11 cellular contexts compared by ENCODE assay signal in genomic region chr12:1776139-1776975, GRCh38. TPM values are rescaled to one million over a fixed set of nuclear protein-coding genes. Genes with fewer than 3 reads are reported as not detected.
DNase-seq lines count a peak whose midpoint lies in the region; ATAC-seq and TF ChIP-seq lines count a peak whose summit lies in the region.
"Had no signal": no experiment of that assay in that cellular context is flagged by ENCODE, and none has a peak within 500 bp of the region (broad histone marks: within the 10 kb centered on the region; RNA-seq: fewer than 3 reads in every experiment).

No MANE protein-coding gene starts in this region.

- in situ Hi-C loops in SK-MEL-5 (cut with HindIII; ENCODE audit: low pct_unique_long_range_greater_than_20kb, low sequenced_read_pairs): loop anchor here (25.0 kb wide), 1 partner anchor 114 kb away; no protein-coding TSS in a partner anchor

- TF ChIP-seq CTCF in fibroblast of villous mesenchyme (IDR thresholded peaks at IDR 0.05; ENCODE audit: insufficient read depth, low read depth, low read length): no peak

- H3K27ac Mint-ChIP-seq in activated naive CD8-positive, alpha-beta T cell treated with anti-CD3 and anti-CD28 coated beads, Interleukin-2, amount 50 U/mL, for 24 hours: no peak overlapping the region
- no peak overlapping the region for H3K27ac Mint-ChIP-seq in activated naive CD8-positive, alpha-beta T cell treated with anti-CD3 and anti-CD28 coated beads for 36 hours

- H3K4me3 Mint-ChIP-seq in activated naive CD8-positive, alpha-beta T cell treated with anti-CD3 and anti-CD28 coated beads, Interleukin-2, amount 50 U/mL, for 24 hours: no peak overlapping the region
- H3K4me3 Mint-ChIP-seq in activated naive CD8-positive, alpha-beta T cell treated with anti-CD3 and anti-CD28 coated beads for 36 hours: no peak overlapping the region

- H3K36me3 Mint-ChIP-seq in activated naive CD8-positive, alpha-beta T cell treated with anti-CD3 and anti-CD28 coated beads, Interleukin-2, amount 50 U/mL, for 24 hours (ENCODE audit: low read depth): peaks cover 27% of the 10 kb centered on the region
- peaks cover 12% of the 10 kb centered on the region for H3K36me3 Mint-ChIP-seq in activated naive CD8-positive, alpha-beta T cell treated with anti-CD3 and anti-CD28 coated beads for 36 hours

- no peaks in the 10 kb centered on the region for H3K9me3 Mint-ChIP-seq in activated naive CD8-positive, alpha-beta T cell treated with anti-CD3 and anti-CD28 coated beads, Interleukin-2, amount 50 U/mL, for 24 hours
- H3K9me3 Mint-ChIP-seq in activated naive CD8-positive, alpha-beta T cell treated with anti-CD3 and anti-CD28 coated beads for 36 hours: no peaks in the 10 kb centered on the region

- ATAC-seq in activated naive CD8-positive, alpha-beta T cell treated with anti-CD3 and anti-CD28 coated beads, Interleukin-2, amount 50 U/mL, for 24 hours: peak; percentile 52
- no peak for ATAC-seq in GM21367 (IDR thresholded peaks at IDR 0.05; ENCODE audit: unreplicated experiment)
- no peak for ATAC-seq in HG03108 (IDR thresholded peaks at IDR 0.05; ENCODE audit: unreplicated experiment)

- H3K27me3 Mint-ChIP-seq in activated naive CD8-positive, alpha-beta T cell treated with anti-CD3 and anti-CD28 coated beads, Interleukin-2, amount 50 U/mL, for 24 hours: no peaks in the 10 kb centered on the region
- H3K27me3 Mint-ChIP-seq in activated naive CD8-positive, alpha-beta T cell treated with anti-CD3 and anti-CD28 coated beads for 36 hours: no peaks in the 10 kb centered on the region

- DNase-seq in activated naive CD8-positive, alpha-beta T cell treated with anti-CD3 and anti-CD28 coated beads, Interleukin-2, amount 50 U/mL, for 24 hours: no peak
- no peak for DNase-seq in activated naive CD8-positive, alpha-beta T cell treated with anti-CD3 and anti-CD28 coated beads for 36 hours
- DNase-seq in SK-MEL-5 (ENCODE audit: low read depth, low spot score) (peak; percentile 72), fibroblast of villous mesenchyme (ENCODE audit: low read depth) (peak; percentile 43), stromal cell of bone marrow (ENCODE audit: low read depth) (peak; percentile 77), NCI-H2081 (lab: John Stamatoyannopoulos, UW) (no peak)
- DNase-seq: nucleus accumbens had no signal

- H3K4me1 Mint-ChIP-seq in activated naive CD8-positive, alpha-beta T cell treated with anti-CD3 and anti-CD28 coated beads, Interleukin-2, amount 50 U/mL, for 24 hours: peaks cover 12% of the 10 kb centered on the region
- H3K4me1 Mint-ChIP-seq in activated naive CD8-positive, alpha-beta T cell treated with anti-CD3 and anti-CD28 coated beads for 36 hours: peaks cover 19% of the 10 kb centered on the region

- H3K4me3 ChIP-seq in fibroblast of villous mesenchyme (ENCODE audit: low read depth, low read length): no peak overlapping the region
- H3K4me3 ChIP-seq: BLaER1 had no signal

RNA-seq across cellular contexts. Expression of gene LRTM2, which starts 44.0 kb away (rescaled TPM):
- not detected for total RNA-seq in activated naive CD8-positive, alpha-beta T cell treated with anti-CD3 and anti-CD28 coated beads for 36 hours
- total RNA-seq in SK-MEL-5 (2014; rRNA removed; shearing (Covaris generic)): not detected in 2 replicates
- polyA plus RNA-seq in SK-MEL-5 (2015; cell fraction: cytosol; rRNA removed): not detected in 2 replicates
- not detected in 2 replicates for polyA plus RNA-seq in SK-MEL-5 (2015; cell fraction: nucleus; rRNA removed)
- not detected in 2 replicates for total RNA-seq in fibroblast of villous mesenchyme
- total RNA-seq: dermis microvascular lymphatic vessel endothelial cell had no signal

Comparison
In these comparisons a context has a peak if more than half of its experiments do, and no peak if none do; other contexts are left out.
1. DNase-seq: peak in SK-MEL-5 (single experiment), fibroblast of villous mesenchyme (single experiment) and stromal cell of bone marrow (single experiment); none in activated naive CD8-positive, alpha-beta T cell treated with anti-CD3 and anti-CD28 coated beads, Interleukin-2, amount 50 U/mL, for 24 hours (single experiment), activated naive CD8-positive, alpha-beta T cell treated with anti-CD3 and anti-CD28 coated beads for 36 hours (single experiment) and NCI-H2081 (0 of 2).